Comparison of ENCODE assay signal across 23 cellular contexts in the genomic region with DNA sequence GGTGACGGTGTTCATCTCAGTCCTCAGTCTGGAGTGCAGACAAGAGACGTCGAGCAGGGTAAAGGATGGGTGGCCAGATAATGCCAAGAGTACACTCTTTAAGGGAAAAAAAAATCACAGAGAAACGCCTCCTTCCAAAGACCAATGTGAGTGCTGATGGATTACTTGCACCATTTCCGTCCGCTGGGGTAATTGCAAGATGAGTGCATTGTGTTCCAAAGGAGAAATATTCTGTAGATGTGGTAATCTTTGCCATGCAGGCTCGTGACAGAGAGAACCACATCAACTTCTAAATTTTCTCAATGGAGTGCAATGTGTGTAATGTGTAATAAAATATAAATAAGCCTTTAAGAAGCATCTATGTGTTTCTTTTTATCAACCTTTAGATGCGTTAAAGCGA.
DNase-seq lines count a peak whose midpoint lies in the region; ATAC-seq and TF ChIP-seq lines count a peak whose summit lies in the region.
"Had no signal": no experiment of that assay in that cellular context is flagged by ENCODE, and none has a peak within 500 bp of the region (broad histone marks: within the 10 kb centered on the region; RNA-seq: fewer than 3 reads in every experiment).

No MANE protein-coding gene starts in this region.

- H3K4me3 ChIP-seq in coronary artery (no peak overlapping the region), foreskin fibroblast (ENCODE audit: low read depth in 1 of 2, low read length in 2 of 2) (no peak overlapping the region), suprapubic skin (no peak overlapping the region), H7 (ENCODE audit: insufficient read depth, low read depth, low read length) (no peak overlapping the region)
- H3K4me3 ChIP-seq: BLaER1 had no signal

- no peaks in the 10 kb centered on the region for H3K9me3 ChIP-seq in suprapubic skin
- H3K9me3 ChIP-seq: BLaER1, Caco-2, SK-N-SH had no signal

- H3K27ac ChIP-seq in coronary artery (no peak overlapping the region), suprapubic skin (no peak overlapping the region)
- H3K27ac ChIP-seq: BLaER1 had no signal

- H3K4me1 ChIP-seq in suprapubic skin: no peaks in the 10 kb centered on the region
- H3K4me1 ChIP-seq: BLaER1, Caco-2 had no signal

- TF ChIP-seq EP300 in suprapubic skin (IDR thresholded peaks at IDR 0.05): peak; percentile 74

- DNase-seq in NOMO-1 treated with DMSO at 0.1 percent for 48 hours (lab: John Stamatoyannopoulos, UW; ENCODE audit: unreplicated experiment) (peak; percentile 36), coronary artery (ENCODE audit: low spot score) (peak; percentile 43), foreskin fibroblast (peak; percentile 41 to 70), suprapubic skin (ENCODE audit: low spot score in 2 of 2) (no peak), omental fat pad (ENCODE audit: low spot score) (no peak), H7 (no peak)
- DNase-seq in activated CD4-positive, alpha-beta T cell treated with anti-CD3 and anti-CD28 coated beads, Interleukin-2, amount 50 U/mL, for 4 hours: no peak
- DNase-seq: Caco-2; CD4-positive, alpha-beta T cell; DMS 273 treated with DMSO at 0.1 percent for 48 hours; DMS79 treated with DMSO at 0.1 percent for 48 hours; GOT3; Kasumi-1; NCI-H1417; NCI-H1694 treated with DMSO at 0.1 percent for 48 hours; NCI-H2081 treated with DMSO at 0.1 percent for 48 hours; NCI-H2171 treated with DMSO at 0.1 percent for 48 hours; NCI-H446 treated with DMSO at 0.1 percent for 48 hours; NCI-H526 treated with DMSO at 0.1 percent for 48 hours; SIG-M5; SK-N-SH had no signal

- 82% methylated on average over 9 of the region's 9 CpGs for WGBS in suprapubic skin

- no peaks in the 10 kb centered on the region for H3K36me3 ChIP-seq in suprapubic skin
- H3K36me3 ChIP-seq in H7 (replicated peaks; ENCODE audit: control insufficient read depth, insufficient read depth, low read length): no peaks in the 10 kb centered on the region
- H3K36me3 ChIP-seq: BLaER1 had no signal

- H3K27me3 ChIP-seq in suprapubic skin: no peaks in the 10 kb centered on the region
- no peaks in the 10 kb centered on the region; the same call in 1 of the 2 replicates for H3K27me3 ChIP-seq in H7 (ENCODE audit: control insufficient read depth, insufficient read depth, low read length)
- H3K27me3 ChIP-seq: BLaER1 had no signal

- ATAC-seq in omental fat pad (ENCODE audit: low FRiP score): no peak
- ATAC-seq: Panc1 had no signal

- no peak for TF ChIP-seq POLR2A in suprapubic skin (IDR thresholded peaks at IDR 0.05)

- TF ChIP-seq CTCF in coronary artery (IDR thresholded peaks at IDR 0.05) (no peak), foreskin fibroblast (IDR thresholded peaks at IDR 0.05; ENCODE audit: low read depth, low read length) (no peak), suprapubic skin (IDR thresholded peaks at IDR 0.05) (no peak), omental fat pad (IDR thresholded peaks at IDR 0.05) (no peak)

Comparison
In these comparisons a context has a peak if more than half of its experiments do, and no peak if none do; other contexts are left out.
1. DNase-seq: peak in NOMO-1 treated with DMSO at 0.1 percent for 48 hours (single experiment), coronary artery (single experiment) and foreskin fibroblast (2 of 2); none in suprapubic skin (0 of 2), activated CD4-positive, alpha-beta T cell treated with anti-CD3 and anti-CD28 coated beads, Interleukin-2, amount 50 U/mL, for 4 hours (0 of 2), omental fat pad (single experiment) and H7 (single experiment).